ENCODE assay signal across 7 cellular contexts in the genomic region with DNA sequence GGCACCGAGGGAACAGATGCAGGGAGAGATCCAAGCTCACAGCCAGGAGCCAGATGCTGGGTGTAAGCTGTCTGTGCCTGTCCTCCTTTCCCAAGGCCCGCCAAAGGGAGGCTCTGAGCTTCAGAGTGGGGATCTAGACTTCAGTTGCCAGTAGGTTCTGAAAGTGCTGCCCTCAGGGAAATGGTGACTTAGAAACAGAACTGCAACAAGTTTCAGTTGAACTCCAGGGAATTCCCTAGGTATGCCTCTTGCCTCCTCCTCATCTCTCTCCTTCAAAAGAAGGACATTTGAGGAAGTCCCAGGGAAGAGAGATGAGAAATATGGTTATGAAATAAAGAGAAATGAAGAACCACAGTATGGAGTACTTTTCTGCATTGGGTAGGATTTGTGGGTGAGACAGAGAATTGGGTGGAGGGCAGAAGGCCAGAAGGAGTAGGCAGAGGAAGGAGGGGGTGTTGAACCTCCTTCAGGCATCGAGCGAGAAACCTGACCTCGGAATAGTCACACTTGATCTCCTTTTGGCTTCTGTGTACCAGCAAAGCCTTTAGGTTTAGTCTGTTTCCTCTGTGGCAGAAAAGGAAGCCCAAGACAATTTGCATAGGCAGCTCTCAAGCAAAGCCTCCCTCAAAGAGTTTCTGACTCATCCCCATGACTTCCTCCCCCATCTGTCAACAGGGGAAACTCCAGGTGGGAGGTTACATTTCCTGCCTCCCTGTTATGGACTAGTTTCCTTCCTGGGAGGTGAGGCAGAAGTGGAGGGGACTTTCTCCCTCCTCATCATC. TPM values are rescaled to one million over a fixed set of nuclear protein-coding genes. Genes with fewer than 3 reads are reported as not detected.
A peak's percentile ranks its signal among the peaks of the same experiment; 100 is the strongest.
DNase-seq lines count a peak whose midpoint lies in the region; ATAC-seq and TF ChIP-seq lines count a peak whose summit lies in the region.

No MANE protein-coding gene starts in this region.

- no peak for TF ChIP-seq POLR2A in HCT116 (IDR thresholded peaks at IDR 0.05; ENCODE audit: borderline replicate concordance, extremely low read depth, insufficient read depth, insufficient read length)

- H3K9me3 ChIP-seq in HCT116 (ENCODE audit: control insufficient read depth in 1 of 2, insufficient read depth in 1 of 2, low read depth in 1 of 2, low read length in 2 of 2) (no peaks in the 10 kb centered on the region), MG63 (no peaks in the 10 kb centered on the region), neutrophil (no peaks in the 10 kb centered on the region)
- H3K9me3 ChIP-seq in effector memory CD4-positive, alpha-beta T cell (ENCODE audit: control insufficient read depth, low read length) = no peaks in the 10 kb centered on the region

- H3K36me3 ChIP-seq in HCT116 (ENCODE audit: control insufficient read depth in 1 of 2, insufficient read depth in 2 of 2, low read length in 2 of 2) (no peaks in the 10 kb centered on the region), MG63 (no peaks in the 10 kb centered on the region), neutrophil (no peaks in the 10 kb centered on the region)
- no peaks in the 10 kb centered on the region for H3K36me3 ChIP-seq in effector memory CD4-positive, alpha-beta T cell (ENCODE audit: control insufficient read depth, insufficient read depth, low read length)

- intact Hi-C loops in HCT116 (cut with micrococcal nuclease) = no loop called here

- H3K9ac ChIP-seq in HCT116 (ENCODE audit: low read length) = no peak overlapping the region

- H3K4me3 ChIP-seq in HCT116 (replicated peaks in 1 of 2; ENCODE audit: low read depth in 1 of 2, low read length in 2 of 2) (peak overlapping the region in 1 of 2 experiments; percentile 7; a peak in 1 of 4 replicates), MG63 (no peak overlapping the region), neutrophil (ENCODE audit: low read depth in 1 of 2, low read length in 1 of 2) (no peak overlapping the region)
- no peak overlapping the region for H3K4me3 ChIP-seq in effector memory CD4-positive, alpha-beta T cell (ENCODE audit: insufficient read depth, low read depth, low read length, poor library complexity, severe bottlenecking)

- no peaks in the 10 kb centered on the region for H3K27me3 ChIP-seq in HCT116 (ENCODE audit: insufficient read depth, low read length)
- H3K27me3 ChIP-seq in MG63 = no peaks in the 10 kb centered on the region
- no peaks in the 10 kb centered on the region for H3K27me3 ChIP-seq in effector memory CD4-positive, alpha-beta T cell (replicated peaks; ENCODE audit: control insufficient read depth, insufficient read depth, low read length, poor library complexity, severe bottlenecking)
- no peaks in the 10 kb centered on the region for H3K27me3 ChIP-seq in neutrophil

- TF ChIP-seq CTCF in HCT116 (IDR thresholded peaks at IDR 0.05 in 2 of 3, conservative IDR thresholded peaks at IDR 0.05 in 1 of 3; ENCODE audit: borderline replicate concordance in 1 of 3, insufficient read depth in 1 of 3, low read depth in 2 of 3, low read length in 2 of 3) = no peak
- no peak for TF ChIP-seq CTCF in neutrophil (IDR thresholded peaks at IDR 0.05)

- no peaks in the 10 kb centered on the region for H3K79me2 ChIP-seq in HCT116 (ENCODE audit: insufficient read depth, low read length)

- DNase-seq in HCT116 (ENCODE audit: low read depth, low spot score) (peak; percentile 28), MG63 (peak; percentile 72), DMS79 (lab: John Stamatoyannopoulos, UW) (no peak)
- peak; percentile 51 for DNase-seq in activated CD4-positive, CD25-positive, alpha-beta regulatory T cell treated with anti-CD3 and anti-CD28 coated beads, Interleukin-2, amount 50 U/mL, for 72 hours
- DNase-seq in effector memory CD4-positive, alpha-beta T cell = peak; percentile 44 to 59 (median 50)

- no peak overlapping the region for H3K27ac ChIP-seq in HCT116 (ENCODE audit: low read depth, low read length)
- H3K27ac ChIP-seq in effector memory CD4-positive, alpha-beta T cell (ENCODE audit: insufficient read depth, low read length, poor library complexity, severe bottlenecking) = peak overlapping the region; percentile 60
- H3K27ac ChIP-seq in neutrophil = peak overlapping the region; percentile 65

- CTCF ChIA-PET in HCT116 (lab: Charles Lee) = interaction anchor here (1.5 kb wide), 1 partner anchor 487 kb away, joined by 3 read pairs; no protein-coding TSS in a partner anchor

- no peak for TF ChIP-seq RAD21 in HCT116 (IDR thresholded peaks at IDR 0.05; ENCODE audit: low read depth)

- H3K9me2 ChIP-seq in HCT116 (ENCODE audit: insufficient read depth) = no peaks in the 10 kb centered on the region

- POLR2A ChIA-PET in HCT116 (lab: Charles Lee) = no interaction called here

- BruUV-seq in HCT116 (replicated peaks; lab: Mats Ljungman, UMichigan) = no TSS peak

- peak overlapping the region; percentile 73 for H2AFZ ChIP-seq in HCT116 (ENCODE audit: low read depth, low read length, poor library complexity, severe bottlenecking)

- H3K4me2 ChIP-seq in HCT116 (ENCODE audit: low read length) = peak overlapping the region; percentile 61

- no peaks in the 10 kb centered on the region for H4K20me1 ChIP-seq in HCT116 (ENCODE audit: insufficient read depth)

- RAD21 ChIA-PET in HCT116 (lab: Charles Lee; ENCODE audit: low non-redundant PET in 1 of 2, low total read pairs in 2 of 2, uncharacterized antibody in 2 of 2, unreplicated experiment in 2 of 2) = interaction anchor here in 1 of 2 experiments (0.7 kb wide), 1 partner anchor 221 kb away, joined by 3 read pairs; no protein-coding TSS in a partner anchor

- H3K4me1 ChIP-seq in HCT116 (ENCODE audit: control insufficient read depth in 1 of 2, insufficient read depth in 2 of 2, low read length in 2 of 2) = peaks cover 3 to 18% of the 10 kb centered on the region in 2 experiments; a peak in 3 of 4 replicates
- peaks cover 24% of the 10 kb centered on the region for H3K4me1 ChIP-seq in effector memory CD4-positive, alpha-beta T cell (ENCODE audit: control insufficient read depth, insufficient read depth, low read length, poor library complexity, severe bottlenecking)
- peaks cover 11% of the 10 kb centered on the region in 2 experiments for H3K4me1 ChIP-seq in neutrophil (ENCODE audit: control insufficient read depth in 1 of 2, insufficient read depth in 1 of 2, low read depth in 1 of 2, low read length in 1 of 2)

- ATAC-seq in GM18499 (IDR thresholded peaks at IDR 0.05; ENCODE audit: insufficient read depth, unreplicated experiment) (peak; percentile 87), HCT116 (peak; percentile 90)

TF ChIP-seq in HCT116, 20 proteins besides CTCF, POLR2A, EP300 and RAD21 (continues in another document):
- TF ChIP-seq, protein P1, sequence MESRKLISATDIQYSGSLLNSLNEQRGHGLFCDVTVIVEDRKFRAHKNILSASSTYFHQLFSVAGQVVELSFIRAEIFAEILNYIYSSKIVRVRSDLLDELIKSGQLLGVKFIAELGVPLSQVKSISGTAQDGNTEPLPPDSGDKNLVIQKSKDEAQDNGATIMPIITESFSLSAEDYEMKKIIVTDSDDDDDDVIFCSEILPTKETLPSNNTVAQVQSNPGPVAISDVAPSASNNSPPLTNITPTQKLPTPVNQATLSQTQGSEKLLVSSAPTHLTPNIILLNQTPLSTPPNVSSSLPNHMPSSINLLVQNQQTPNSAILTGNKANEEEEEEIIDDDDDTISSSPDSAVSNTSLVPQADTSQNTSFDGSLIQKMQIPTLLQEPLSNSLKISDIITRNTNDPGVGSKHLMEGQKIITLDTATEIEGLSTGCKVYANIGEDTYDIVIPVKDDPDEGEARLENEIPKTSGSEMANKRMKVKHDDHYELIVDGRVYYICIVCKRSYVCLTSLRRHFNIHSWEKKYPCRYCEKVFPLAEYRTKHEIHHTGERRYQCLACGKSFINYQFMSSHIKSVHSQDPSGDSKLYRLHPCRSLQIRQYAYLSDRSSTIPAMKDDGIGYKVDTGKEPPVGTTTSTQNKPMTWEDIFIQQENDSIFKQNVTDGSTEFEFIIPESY (IDR thresholded peaks at IDR 0.05; ENCODE audit: extremely low read depth, insufficient replicate concordance, low read length) = no peak
- TF ChIP-seq EGR1 (IDR thresholded peaks at IDR 0.05; ENCODE audit: low read depth) (peak; percentile 55; the same call in 1 of the 2 replicates), MAX (IDR thresholded peaks at IDR 0.05) (0 out of 2 replicates have a peak, but pooled peaks have one; percentile 26), ATF3 (IDR thresholded peaks at IDR 0.05) (no peak), YY1 (IDR thresholded peaks at IDR 0.05; ENCODE audit: extremely low read depth, insufficient replicate concordance, low read depth, low read length) (no peak)
- TF ChIP-seq, protein P2, sequence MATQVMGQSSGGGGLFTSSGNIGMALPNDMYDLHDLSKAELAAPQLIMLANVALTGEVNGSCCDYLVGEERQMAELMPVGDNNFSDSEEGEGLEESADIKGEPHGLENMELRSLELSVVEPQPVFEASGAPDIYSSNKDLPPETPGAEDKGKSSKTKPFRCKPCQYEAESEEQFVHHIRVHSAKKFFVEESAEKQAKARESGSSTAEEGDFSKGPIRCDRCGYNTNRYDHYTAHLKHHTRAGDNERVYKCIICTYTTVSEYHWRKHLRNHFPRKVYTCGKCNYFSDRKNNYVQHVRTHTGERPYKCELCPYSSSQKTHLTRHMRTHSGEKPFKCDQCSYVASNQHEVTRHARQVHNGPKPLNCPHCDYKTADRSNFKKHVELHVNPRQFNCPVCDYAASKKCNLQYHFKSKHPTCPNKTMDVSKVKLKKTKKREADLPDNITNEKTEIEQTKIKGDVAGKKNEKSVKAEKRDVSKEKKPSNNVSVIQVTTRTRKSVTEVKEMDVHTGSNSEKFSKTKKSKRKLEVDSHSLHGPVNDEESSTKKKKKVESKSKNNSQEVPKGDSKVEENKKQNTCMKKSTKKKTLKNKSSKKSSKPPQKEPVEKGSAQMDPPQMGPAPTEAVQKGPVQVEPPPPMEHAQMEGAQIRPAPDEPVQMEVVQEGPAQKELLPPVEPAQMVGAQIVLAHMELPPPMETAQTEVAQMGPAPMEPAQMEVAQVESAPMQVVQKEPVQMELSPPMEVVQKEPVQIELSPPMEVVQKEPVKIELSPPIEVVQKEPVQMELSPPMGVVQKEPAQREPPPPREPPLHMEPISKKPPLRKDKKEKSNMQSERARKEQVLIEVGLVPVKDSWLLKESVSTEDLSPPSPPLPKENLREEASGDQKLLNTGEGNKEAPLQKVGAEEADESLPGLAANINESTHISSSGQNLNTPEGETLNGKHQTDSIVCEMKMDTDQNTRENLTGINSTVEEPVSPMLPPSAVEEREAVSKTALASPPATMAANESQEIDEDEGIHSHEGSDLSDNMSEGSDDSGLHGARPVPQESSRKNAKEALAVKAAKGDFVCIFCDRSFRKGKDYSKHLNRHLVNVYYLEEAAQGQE (IDR thresholded peaks at IDR 0.05; ENCODE audit: low read depth) = no peak

RNA-seq across cellular contexts. Expression of gene QPCT, which starts 45.7 kb away (rescaled TPM):
- not detected for total RNA-seq in HCT116 (2021; ENCODE audit: unreplicated experiment)
- polyA plus RNA-seq in HCT116 (2012) = not detected in 2 replicates
- 0.59 and 3.4 TPM in 2 replicates for total RNA-seq in MG63 (2014; rRNA removed; shearing (Covaris generic); ENCODE audit: low replicate concordance)
